1 cellular context compared by ENCODE assay signal in the genomic region with DNA sequence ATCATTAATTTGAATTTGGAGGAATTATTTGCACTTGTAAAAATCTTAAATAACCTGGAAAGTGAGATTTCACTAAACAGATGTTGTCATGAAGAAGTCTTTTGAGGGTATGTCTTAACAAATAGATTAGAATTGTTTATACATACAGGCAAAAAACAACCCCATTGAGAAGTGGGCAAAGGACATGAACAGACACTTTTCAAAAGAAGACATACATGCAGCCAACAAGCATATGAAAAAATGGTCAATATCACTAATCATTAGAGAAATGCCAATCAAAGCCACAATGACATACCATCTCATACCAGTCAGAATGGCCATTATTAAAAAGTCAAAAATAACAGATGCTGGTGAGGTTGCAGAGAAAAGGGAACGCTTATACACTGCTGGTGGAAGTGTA.
TF ChIP-seq lines count a peak whose summit lies in the region.
"Not testable (repeated sequence)": the region's sequence is repeated elsewhere in the genome, so short reads cannot be mapped to it uniquely, and the experiment has no call there.

No MANE protein-coding gene starts in this region.

- CTCF ChIA-PET in HEK293 (lab: Yijun Ruan, JAX), result not testable (repeated sequence)

- H3K9me3 ChIP-seq in HEK293 (ENCODE audit: control insufficient read depth, insufficient read depth, low read depth, low read length), result not testable (repeated sequence)

- TF ChIP-seq CTCF in HEK293 (tag by site-specific recombination; IDR thresholded peaks at IDR 0.05), result not testable (repeated sequence)

- H3K4me1 ChIP-seq in HEK293 (ENCODE audit: control insufficient read depth, insufficient read depth, low read length), result not testable (repeated sequence)

- not testable (repeated sequence) for H3K4me3 ChIP-seq in HEK293 (ENCODE audit: low read depth, low read length)

- H3K27ac ChIP-seq in HEK293 (ENCODE audit: extremely low read depth, low read depth, low read length), result not testable (repeated sequence)

- POLR2A ChIA-PET in HEK293 (lab: Yijun Ruan, JAX), result not testable (repeated sequence)

- H3K36me3 ChIP-seq in HEK293 (ENCODE audit: control insufficient read depth in 2 of 2, insufficient read depth in 1 of 2, low read length in 2 of 2), result not testable (repeated sequence)

TF ChIP-seq in HEK293, 187 proteins besides CTCF, POLR2A, EP300 and RAD21:
- TF ChIP-seq ZNF133 (tag by site-specific recombination; IDR thresholded peaks at IDR 0.05), result peak; percentile 29; the same call in 1 of the 2 replicates
TF ChIP-seq in HEK293: peak in this region for 1; not testable (repeated sequence) for 186.
